In the genomic region with DNA sequence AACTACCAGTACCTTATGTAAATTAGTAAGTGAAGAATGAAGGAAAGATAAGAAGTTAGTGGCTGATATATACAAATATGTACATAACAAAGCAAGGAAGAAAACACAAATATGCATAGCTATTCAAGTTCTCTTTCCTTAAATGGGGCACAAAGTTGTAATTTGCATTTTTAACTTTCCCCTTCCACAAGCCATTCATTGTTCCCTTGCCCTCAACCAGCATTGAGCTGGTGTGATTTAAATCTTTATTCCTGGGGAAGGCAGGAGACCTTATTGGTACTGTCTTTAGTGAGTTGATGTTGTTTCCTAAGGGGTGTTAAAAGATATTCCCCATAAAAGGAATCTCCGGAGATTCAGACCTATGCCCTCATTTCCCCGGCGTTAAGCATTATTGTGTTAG, we compare ENCODE assay signal across 22 cellular contexts.
"Had no signal": no experiment of that assay in that cellular context is flagged by ENCODE, and none has a peak within 500 bp of the region (broad histone marks: within the 10 kb centered on the region; RNA-seq: fewer than 3 reads in every experiment).

No MANE protein-coding gene starts in this region.

- H3K4me3 ChIP-seq: coronary artery, esophagus muscularis mucosa, gastroesophageal sphincter, spleen, tibial artery, upper lobe of left lung, uterus had no signal

- H3K27ac Mint-ChIP-seq: naive thymus-derived CD4-positive, alpha-beta T cell; nephron progenitor cell; stimulated activated memory B cell treated with anti-CD40 and anti-IgM and Interleukin-4, amounts not matched to agents 10 μg/mL and 1 μg/mL and 100 μg/mL, for 72 hours; stimulated activated naive CD8-positive, alpha-beta T cell treated with anti-CD3 and anti-CD28 coated beads, Interleukin-15, Interleukin-2, amounts not matched to agents 100 ng/mL and 50 ng/mL, for 24 hours had no signal

- H3K36me3 Mint-ChIP-seq: naive thymus-derived CD4-positive, alpha-beta T cell; stimulated activated memory B cell treated with anti-CD40 and anti-IgM and Interleukin-4, amounts not matched to agents 10 μg/mL and 1 μg/mL and 100 μg/mL, for 72 hours had no signal

- H3K4me1 Mint-ChIP-seq: naive thymus-derived CD4-positive, alpha-beta T cell; nephron progenitor cell; stimulated activated memory B cell treated with anti-CD40 and anti-IgM and Interleukin-4, amounts not matched to agents 10 μg/mL and 1 μg/mL and 100 μg/mL, for 72 hours had no signal

- H3K27me3 Mint-ChIP-seq: naive thymus-derived CD4-positive, alpha-beta T cell; stimulated activated memory B cell treated with anti-CD40 and anti-IgM and Interleukin-4, amounts not matched to agents 10 μg/mL and 1 μg/mL and 100 μg/mL, for 72 hours; stimulated activated naive CD8-positive, alpha-beta T cell treated with anti-CD3 and anti-CD28 coated beads, Interleukin-15, Interleukin-2, amounts not matched to agents 100 ng/mL and 50 ng/mL, for 24 hours had no signal

- H3K27ac ChIP-seq: coronary artery, epithelial cell of prostate, esophagus muscularis mucosa, gastroesophageal sphincter, spleen, tibial artery, upper lobe of left lung, uterus had no signal

- FAIRE-seq: endometrium had no signal

- ATAC-seq: gastroesophageal sphincter; left lobe of liver; naive thymus-derived CD4-positive, alpha-beta T cell; sciatic nerve; stimulated activated memory B cell treated with anti-CD40 and anti-IgM and Interleukin-4, amounts not matched to agents 10 μg/mL and 1 μg/mL and 100 μg/mL, for 72 hours had no signal

- H3K9me3 Mint-ChIP-seq: nephron progenitor cell; stimulated activated memory B cell treated with anti-CD40 and anti-IgM and Interleukin-4, amounts not matched to agents 10 μg/mL and 1 μg/mL and 100 μg/mL, for 72 hours had no signal

- H3K9me3 ChIP-seq: esophagus muscularis mucosa, gastroesophageal sphincter, spleen, tibial artery, upper lobe of left lung, uterus had no signal

- H3K36me3 ChIP-seq: esophagus muscularis mucosa, gastroesophageal sphincter, spleen, tibial artery, upper lobe of left lung, uterus had no signal

- DNase-seq: effector memory CD4-positive, alpha-beta T cell; glutamatergic neuron; mammary epithelial cell; naive thymus-derived CD4-positive, alpha-beta T cell; nephron progenitor cell; posterior cingulate gyrus; spleen; stimulated activated CD4-positive, alpha-beta T cell treated with anti-CD3 and anti-CD28 coated beads, Interleukin-15, amount 100 ng/mL, for 24 hours; stimulated activated CD4-positive, alpha-beta T cell treated with anti-CD3 and anti-CD28 coated beads, Interleukin-1b, Interleukin-23, amount 100 ng/mL, for 48 hours; stimulated activated CD4-positive, alpha-beta T cell treated with anti-CD3 and anti-CD28 coated beads, Interleukin-4, amount 100 ng/mL, for 24 hours; tibial artery; upper lobe of left lung; uterus had no signal

- H3K4me1 ChIP-seq: esophagus muscularis mucosa, gastroesophageal sphincter, spleen, tibial artery, upper lobe of left lung, uterus had no signal

- H3K4me3 Mint-ChIP-seq: naive thymus-derived CD4-positive, alpha-beta T cell; nephron progenitor cell; stimulated activated memory B cell treated with anti-CD40 and anti-IgM and Interleukin-4, amounts not matched to agents 10 μg/mL and 1 μg/mL and 100 μg/mL, for 72 hours; stimulated activated naive CD8-positive, alpha-beta T cell treated with anti-CD3 and anti-CD28 coated beads, Interleukin-15, Interleukin-2, amounts not matched to agents 100 ng/mL and 50 ng/mL, for 24 hours had no signal

- H3K27me3 ChIP-seq: esophagus muscularis mucosa, gastroesophageal sphincter, spleen, tibial artery, upper lobe of left lung, uterus had no signal
